Comparison of ENCODE assay signal across 17 cellular contexts in the genomic region with DNA sequence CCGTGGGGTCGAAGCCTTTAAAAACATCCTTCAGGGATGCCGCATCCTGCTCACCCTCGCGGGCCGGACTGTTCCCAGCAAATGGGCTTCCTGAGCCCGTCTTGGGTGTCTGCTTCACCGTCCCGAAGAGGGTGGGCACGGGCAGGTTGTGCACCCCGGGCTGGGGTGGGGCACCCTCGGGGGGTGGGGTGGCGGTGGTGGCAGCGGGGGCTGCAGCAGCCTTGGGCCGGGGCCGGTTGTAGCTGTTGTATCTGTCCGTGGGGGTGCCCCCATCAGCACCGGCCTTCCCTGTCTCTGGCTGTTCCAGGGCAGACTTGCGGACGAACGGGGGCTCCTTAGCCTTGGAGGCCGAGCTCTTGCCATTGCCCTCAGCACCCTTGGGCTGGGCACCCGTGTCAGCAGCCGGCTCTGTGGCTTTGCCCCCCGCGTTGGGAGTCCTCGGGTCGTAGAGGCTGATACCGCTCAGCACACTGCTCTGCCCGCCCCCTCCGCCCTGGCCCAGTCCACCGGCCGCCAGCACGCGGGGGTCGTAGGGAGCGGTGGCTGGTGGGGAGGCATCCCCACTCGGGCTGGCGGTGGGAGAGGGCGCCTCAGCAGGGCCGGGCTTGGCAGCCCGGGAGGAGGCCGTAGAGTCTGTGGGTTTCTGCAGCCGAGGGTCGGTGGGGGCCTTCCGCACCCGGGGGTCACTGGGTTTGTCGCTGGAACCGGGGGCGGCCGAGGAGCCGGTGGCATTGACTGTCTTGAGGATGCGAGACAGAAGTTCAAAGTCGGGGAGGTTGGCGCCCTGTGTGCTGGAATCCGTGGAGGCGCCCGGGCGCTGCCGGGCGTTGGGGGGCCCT. TPM values are rescaled to one million over a fixed set of nuclear protein-coding genes. Genes with fewer than 3 reads are reported as not detected.
DNase-seq lines count a peak whose midpoint lies in the region; ATAC-seq, FAIRE-seq and TF ChIP-seq lines count a peak whose summit lies in the region.
"Had no signal": no experiment of that assay in that cellular context is flagged by ENCODE, and none has a peak within 500 bp of the region (broad histone marks: within the 10 kb centered on the region; RNA-seq: fewer than 3 reads in every experiment).

No MANE protein-coding gene starts in this region.

- FAIRE-seq in kidney (lab: Jason Lieb, UNC): no peak
- FAIRE-seq: A549, GM19239, H1 had no signal

- BruUV-seq in Caco-2 (replicated peaks; lab: Mats Ljungman, UMichigan): no TSS peak

- H3K27ac Mint-ChIP-seq in Caco-2 (ENCODE audit: unreplicated experiment): peak overlapping the region; percentile 92
- H3K27ac Mint-ChIP-seq in stimulated activated memory B cell treated with anti-CD40 and anti-IgM and Interleukin-4, amounts not matched to agents 10 μg/mL and 1 μg/mL and 100 μg/mL, for 72 hours: no peak overlapping the region
- H3K27ac Mint-ChIP-seq: CD8-positive, alpha-beta T cell; HFFc6 had no signal

- intact Hi-C loops in Caco-2 (cut with micrococcal nuclease; ENCODE audit: unreplicated experiment) (no loop called here), kidney (cut with DNase I) (no loop called here)

- no peaks in the 10 kb centered on the region for H3K9me3 Mint-ChIP-seq in Caco-2 (ENCODE audit: unreplicated experiment)
- no peaks in the 10 kb centered on the region for H3K9me3 Mint-ChIP-seq in stimulated activated memory B cell treated with anti-CD40 and anti-IgM and Interleukin-4, amounts not matched to agents 10 μg/mL and 1 μg/mL and 100 μg/mL, for 72 hours
- H3K9me3 Mint-ChIP-seq: CD8-positive, alpha-beta T cell; HFFc6 had no signal

- H3K4me3 ChIP-seq in Caco-2 (ENCODE audit: low read depth, low read length) (no peak overlapping the region), H7 (ENCODE audit: insufficient read depth, low read depth, low read length) (no peak overlapping the region), kidney (ENCODE audit: low read length in 2 of 2) (no peak overlapping the region)
- H3K4me3 ChIP-seq: A549 had no signal

- CTCF ChIA-PET in Caco-2 (lab: Charles Lee): no interaction called here

- no peak overlapping the region for H3K4me3 Mint-ChIP-seq in Caco-2 (ENCODE audit: unreplicated experiment)
- H3K4me3 Mint-ChIP-seq in stimulated activated memory B cell treated with anti-CD40 and anti-IgM and Interleukin-4, amounts not matched to agents 10 μg/mL and 1 μg/mL and 100 μg/mL, for 72 hours: no peak overlapping the region
- H3K4me3 Mint-ChIP-seq: CD8-positive, alpha-beta T cell; HFFc6 had no signal

- H3K9me3 ChIP-seq in Caco-2: no peaks in the 10 kb centered on the region
- H3K9me3 ChIP-seq in kidney (ENCODE audit: control insufficient read depth in 1 of 2, low read length in 2 of 2): no peaks in the 10 kb centered on the region
- H3K9me3 ChIP-seq: A549, BE2C had no signal

- POLR2A ChIA-PET in Caco-2 (lab: Charles Lee): no interaction called here

- H3K4me1 ChIP-seq in Caco-2 (peaks cover 15% of the 10 kb centered on the region), kidney (ENCODE audit: control insufficient read depth in 1 of 2, insufficient read depth in 1 of 2, low read depth in 1 of 2, low read length in 2 of 2) (no peaks in the 10 kb centered on the region)
- H3K4me1 ChIP-seq: A549, BE2C had no signal

- TF ChIP-seq CTCF in Caco-2 (IDR thresholded peaks at IDR 0.05; ENCODE audit: insufficient read depth in 1 of 2, low read depth in 1 of 2, low read length in 1 of 2, severe bottlenecking in 1 of 2, unreplicated experiment in 1 of 2) (no peak), kidney (IDR thresholded peaks at IDR 0.05; ENCODE audit: borderline replicate concordance, extremely low read depth, insufficient read depth) (no peak)

- H3K4me1 Mint-ChIP-seq in Caco-2 (ENCODE audit: low read depth, unreplicated experiment): peaks cover 16% of the 10 kb centered on the region
- no peaks in the 10 kb centered on the region for H3K4me1 Mint-ChIP-seq in stimulated activated memory B cell treated with anti-CD40 and anti-IgM and Interleukin-4, amounts not matched to agents 10 μg/mL and 1 μg/mL and 100 μg/mL, for 72 hours

- no peaks in the 10 kb centered on the region for H3K27me3 Mint-ChIP-seq in Caco-2 (ENCODE audit: insufficient read depth, unreplicated experiment)
- H3K27me3 Mint-ChIP-seq in stimulated activated memory B cell treated with anti-CD40 and anti-IgM and Interleukin-4, amounts not matched to agents 10 μg/mL and 1 μg/mL and 100 μg/mL, for 72 hours: no peaks in the 10 kb centered on the region

- peak; percentile 46 for ATAC-seq in stimulated activated memory B cell treated with anti-CD40 and anti-IgM and Interleukin-4, amounts not matched to agents 10 μg/mL and 1 μg/mL and 100 μg/mL, for 72 hours
- no peak for ATAC-seq in HG03159 (IDR thresholded peaks at IDR 0.05; ENCODE audit: unreplicated experiment)
- ATAC-seq: A549; CD8-positive, alpha-beta T cell had no signal

- H3K27me3 ChIP-seq in Caco-2 (replicated peaks; ENCODE audit: control insufficient read depth, insufficient read depth, low read length) (no peaks in the 10 kb centered on the region), H7 (ENCODE audit: control insufficient read depth, insufficient read depth, low read length) (no peaks in the 10 kb centered on the region)
- H3K27me3 ChIP-seq: BE2C had no signal

- DNase-seq in Caco-2 (no peak), H7 (peak; percentile 50), kidney (peak; percentile 79), ecto neural progenitor cell (ENCODE audit: low spot score) (no peak)
- DNase-seq: BE2C; CD8-positive, alpha-beta T cell; COR-L47; GF-D8; HCEC 1CT; HFFc6 had no signal

- no peak overlapping the region for H3K9ac ChIP-seq in kidney (ENCODE audit: low read length in 2 of 2)

- H3K36me3 ChIP-seq in Caco-2 (ENCODE audit: control insufficient read depth, insufficient read depth, low read length) (peaks cover 4% of the 10 kb centered on the region), H7 (replicated peaks; ENCODE audit: control insufficient read depth, insufficient read depth, low read length) (peaks cover 14% of the 10 kb centered on the region), kidney (ENCODE audit: control insufficient read depth in 1 of 2, insufficient read depth in 2 of 2, low read length in 2 of 2) (peaks cover 16% of the 10 kb centered on the region in 2 donors)

- peaks cover 98% of the 10 kb centered on the region for H3K36me3 Mint-ChIP-seq in Caco-2 (ENCODE audit: insufficient read depth, unreplicated experiment)
- H3K36me3 Mint-ChIP-seq in stimulated activated memory B cell treated with anti-CD40 and anti-IgM and Interleukin-4, amounts not matched to agents 10 μg/mL and 1 μg/mL and 100 μg/mL, for 72 hours: peaks cover 57% of the 10 kb centered on the region

- H3K27ac ChIP-seq in kidney (ENCODE audit: low read depth in 2 of 2, low read length in 2 of 2): no peak overlapping the region
- H3K27ac ChIP-seq: A549, C4-2B, HL-60 had no signal

RNA-seq across cellular contexts. Expression of a gene that starts 18.2 kb away (rescaled TPM):
- total RNA-seq in Caco-2 (2022) (86.5 and 91.7 TPM in 2 replicates), kidney (34.1 TPM)
- 127 and 173 TPM in 2 replicates for total RNA-seq in H7 (2014; rRNA removed; shearing (Covaris generic))
- polyA plus RNA-seq in kidney (ENCODE audit: insufficient read depth, low read depth, low replicate concordance): 57.9 TPM

RNA-seq across cellular contexts. Expression of a gene that starts 47.0 kb away (rescaled TPM):
- total RNA-seq in Caco-2 (2022) (1.8 and 2.8 TPM in 2 replicates), kidney (0.38 TPM)
- total RNA-seq in H7 (2014; rRNA removed; shearing (Covaris generic)): 3.2 and 6.1 TPM in 2 replicates
- 1.7 TPM for polyA plus RNA-seq in kidney (ENCODE audit: insufficient read depth, low read depth, low replicate concordance)

RNA-seq across cellular contexts. Expression of a gene that starts 47.0 kb away (rescaled TPM):
- total RNA-seq in Caco-2 (2022) (70.3 and 77.7 TPM in 2 replicates), kidney (55.2 TPM)
- total RNA-seq in H7 (2014; rRNA removed; shearing (Covaris generic)): 13.4 and 14.5 TPM in 2 replicates
- polyA plus RNA-seq in kidney (ENCODE audit: insufficient read depth, low read depth, low replicate concordance): 5.7 TPM

Comparison
In these comparisons a context has a peak if more than half of its experiments do, and no peak if none do; other contexts are left out.
1. DNase-seq: peak in H7 (single experiment) and kidney (single experiment); none in Caco-2 (0 of 2) and ecto neural progenitor cell (single experiment).